In genomic region chr3:144314946-144315345, GRCh38 we compare ENCODE assay signal across 22 cellular contexts.
DNase-seq lines count a peak whose midpoint lies in the region; ATAC-seq and TF ChIP-seq lines count a peak whose summit lies in the region.
"Had no signal": no experiment of that assay in that cellular context is flagged by ENCODE, and none has a peak within 500 bp of the region (broad histone marks: within the 10 kb centered on the region; RNA-seq: fewer than 3 reads in every experiment).

No MANE protein-coding gene starts in this region.

- no peaks in the 10 kb centered on the region for H3K36me3 Mint-ChIP-seq in WTC11
- H3K36me3 Mint-ChIP-seq: CD14-positive monocyte; CD4-positive, alpha-beta memory T cell; CD4-positive, CD25-positive, alpha-beta regulatory T cell had no signal

- no peaks in the 10 kb centered on the region for H3K4me1 ChIP-seq in osteoblast (ENCODE audit: insufficient read depth, low read length)
- H3K4me1 ChIP-seq: BE2C, BLaER1 had no signal

- no peak overlapping the region for H3K27ac ChIP-seq in osteoblast (ENCODE audit: low read depth, low read length)
- H3K27ac ChIP-seq: BLaER1 had no signal

- no peak overlapping the region for H3K4me3 Mint-ChIP-seq in WTC11
- H3K4me3 Mint-ChIP-seq: CD14-positive monocyte; CD4-positive, alpha-beta memory T cell; CD4-positive, CD25-positive, alpha-beta regulatory T cell; CD8-positive, alpha-beta memory T cell had no signal

- H4K20me1 ChIP-seq in osteoblast (ENCODE audit: insufficient read depth, low read length) = no peaks in the 10 kb centered on the region
- H4K20me1 ChIP-seq: BLaER1 had no signal

- H3K9me3 ChIP-seq in osteoblast (ENCODE audit: low read depth, low read length) = no peaks in the 10 kb centered on the region
- H3K9me3 ChIP-seq: BE2C, BLaER1 had no signal

- no peak overlapping the region for H3K4me3 ChIP-seq in osteoblast (ENCODE audit: insufficient read depth, low read length)
- H3K4me3 ChIP-seq: BLaER1 had no signal

- H3K27me3 ChIP-seq in osteoblast (ENCODE audit: insufficient read depth, low read length) = no peaks in the 10 kb centered on the region
- H3K27me3 ChIP-seq: BE2C, BLaER1 had no signal

- H3K79me2 ChIP-seq in osteoblast (ENCODE audit: insufficient read depth, low read length) = no peaks in the 10 kb centered on the region

- no peaks in the 10 kb centered on the region for H3K36me3 ChIP-seq in osteoblast (ENCODE audit: insufficient read depth, low read length)
- H3K36me3 ChIP-seq: BE2C, BLaER1 had no signal

- H3K4me1 Mint-ChIP-seq in WTC11 = peaks cover 14% of the 10 kb centered on the region
- H3K4me1 Mint-ChIP-seq: CD14-positive monocyte; CD4-positive, alpha-beta memory T cell; CD4-positive, CD25-positive, alpha-beta regulatory T cell; CD8-positive, alpha-beta memory T cell had no signal

- no peak overlapping the region for H2AFZ ChIP-seq in osteoblast (ENCODE audit: low read length)

- CTCF ChIA-PET in WTC11 (lab: Charles Lee) = no interaction called here

- H3K27me3 Mint-ChIP-seq in WTC11 (ENCODE audit: low read depth) = no peaks in the 10 kb centered on the region
- H3K27me3 Mint-ChIP-seq: CD4-positive, CD25-positive, alpha-beta regulatory T cell had no signal

- POLR2A ChIA-PET in WTC11 (lab: Charles Lee) = no interaction called here

- no peak overlapping the region for H3K27ac Mint-ChIP-seq in WTC11
- H3K27ac Mint-ChIP-seq: CD14-positive monocyte; CD4-positive, alpha-beta memory T cell; CD4-positive, CD25-positive, alpha-beta regulatory T cell; CD8-positive, alpha-beta memory T cell had no signal

- DNase-seq in DMS 273 (lab: John Stamatoyannopoulos, UW; ENCODE audit: unreplicated experiment) = peak; percentile 46
- peak; percentile 12 for DNase-seq in DMS 273 treated with DMSO at 0.1 percent for 48 hours (lab: John Stamatoyannopoulos, UW)
- DNase-seq in cerebellar cortex (ENCODE audit: low spot score) = peak; percentile 51
- DNase-seq in osteoblast (ENCODE audit: insufficient read length, low spot score, missing footprints) = peak; percentile 4
- no peak for DNase-seq in NCI-H82 (lab: John Stamatoyannopoulos, UW)
- no peak for DNase-seq in WTC11 (ENCODE audit: low spot score)
- DNase-seq in NCI-H187 (lab: John Stamatoyannopoulos, UW) = no peak
- DNase-seq: 8988T; ACHN; BE2C; CD4-positive, alpha-beta memory T cell; CD4-positive, CD25-positive, alpha-beta regulatory T cell; CD8-positive, alpha-beta memory T cell; COR-L47; DMS153; DMS53; DMS79; DND-41; EL; GF-D8 had no signal

- H3K4me2 ChIP-seq in osteoblast (ENCODE audit: insufficient read depth, low read length) = no peak overlapping the region
- H3K4me2 ChIP-seq: BLaER1 had no signal

- TF ChIP-seq CTCF in osteoblast (IDR thresholded peaks at IDR 0.05; ENCODE audit: extremely low read depth, low read depth, low read length) (no peak), WTC11 (IDR thresholded peaks at IDR 0.05) (no peak)

- no peak for ATAC-seq in WTC11

- no peaks in the 10 kb centered on the region for H3K9me3 Mint-ChIP-seq in WTC11

TF ChIP-seq in WTC11, 78 proteins besides CTCF, POLR2A, EP300 and RAD21:
- TF ChIP-seq ATF1 (CRISPR knock-in tag; IDR thresholded peaks at IDR 0.05) (no peak), ZNF396 (CRISPR knock-in tag; IDR thresholded peaks at IDR 0.05; ENCODE audit: borderline replicate concordance) (no peak), AFF4 (CRISPR knock-in tag; IDR thresholded peaks at IDR 0.05; ENCODE audit: borderline replicate concordance) (no peak), ZNF512 (CRISPR knock-in tag; IDR thresholded peaks at IDR 0.05; ENCODE audit: borderline replicate concordance) (no peak), STAT6 (CRISPR knock-in tag; conservative IDR thresholded peaks at IDR 0.05; ENCODE audit: low read depth) (no peak), TCF7 (CRISPR knock-in tag; IDR thresholded peaks at IDR 0.05; ENCODE audit: low read depth) (no peak), CBFB (CRISPR knock-in tag; IDR thresholded peaks at IDR 0.05; ENCODE audit: low read depth) (no peak), ZNF138 (CRISPR knock-in tag; conservative IDR thresholded peaks at IDR 0.05) (no peak), RELA (CRISPR knock-in tag; IDR thresholded peaks at IDR 0.05; ENCODE audit: borderline replicate concordance) (no peak), HMGXB4 (CRISPR knock-in tag; IDR thresholded peaks at IDR 0.05) (no peak), SMAD3 (CRISPR knock-in tag; IDR thresholded peaks at IDR 0.05; ENCODE audit: borderline replicate concordance) (no peak), NR1H2 (CRISPR knock-in tag; IDR thresholded peaks at IDR 0.05) (no peak), ETV6 (CRISPR knock-in tag; IDR thresholded peaks at IDR 0.05) (no peak), IRF2 (CRISPR knock-in tag; IDR thresholded peaks at IDR 0.05; ENCODE audit: borderline replicate concordance, low read depth) (no peak), GTF2I (CRISPR knock-in tag; conservative IDR thresholded peaks at IDR 0.05) (no peak)

Comparison
In these comparisons a context has a peak if more than half of its experiments do, and no peak if none do; other contexts are left out.
1. DNase-seq: peak in DMS 273 (single experiment), DMS 273 treated with DMSO at 0.1 percent for 48 hours (single experiment), cerebellar cortex (single experiment) and osteoblast (single experiment); none in NCI-H82 (single experiment), WTC11 (single experiment) and NCI-H187 (0 of 2).